ENCODE assay signal across 8 cellular contexts in the genomic region with DNA sequence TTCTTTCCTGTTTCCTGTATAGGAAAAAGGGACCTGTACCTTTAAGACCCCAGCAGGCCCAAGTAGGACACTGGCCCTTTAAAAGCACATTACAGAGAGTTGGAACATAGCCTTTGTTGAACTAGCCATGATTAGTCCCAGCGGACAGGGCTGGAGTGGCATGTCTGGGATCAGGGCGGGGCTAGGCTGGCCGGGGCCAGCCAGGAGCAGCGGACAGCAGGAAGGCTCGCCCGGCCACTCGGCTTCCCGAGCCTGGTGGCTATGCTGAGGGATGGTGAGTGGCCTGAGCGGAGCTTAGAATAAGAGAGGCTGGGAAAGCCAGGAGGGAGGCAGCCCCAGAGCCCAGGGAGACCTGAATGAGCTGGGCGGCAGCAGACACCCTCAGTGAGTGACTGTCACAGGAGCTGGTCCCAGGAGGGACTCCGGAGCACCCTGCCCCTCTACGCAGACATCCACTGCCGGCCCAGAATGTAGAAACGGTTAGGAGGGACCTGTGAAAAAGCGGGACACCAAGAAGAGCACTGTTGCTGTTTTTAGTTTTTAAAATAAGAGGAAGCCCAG.
DNase-seq lines count a peak whose midpoint lies in the region; ATAC-seq, FAIRE-seq and TF ChIP-seq lines count a peak whose summit lies in the region.

No MANE protein-coding gene starts in this region.

- peak in 1 of 2 donors; percentile 29 for TF ChIP-seq CTCF in endothelial cell of umbilical vein (IDR thresholded peaks at IDR 0.05; ENCODE audit: extremely low read depth in 1 of 2, insufficient read depth in 1 of 2, low read depth in 1 of 2, low read length in 2 of 2)

- POLR2A ChIA-PET in endothelial cell of umbilical vein (lab: Charles Lee) = interaction anchor here (0.7 kb wide), 1 partner anchor 34 kb away, joined by 3 read pairs; no protein-coding TSS in a partner anchor

- CTCF ChIA-PET in endothelial cell of umbilical vein (lab: Charles Lee) = interaction anchor here (0.6 to 2.6 kb wide), 18 partner anchors 9 to 352 kb away, joined by 3 to 8 read pairs (median 4); no protein-coding TSS in a partner anchor

- peak; percentile 97 for FAIRE-seq in endothelial cell of umbilical vein (lab: Jason Lieb, UNC)
- FAIRE-seq in urothelium cell line (lab: Jason Lieb, UNC) = no peak

- no peak overlapping the region for H3K4me3 ChIP-seq in NT2/D1 (ENCODE audit: insufficient read length, low read depth)
- H3K4me3 ChIP-seq in endothelial cell of umbilical vein (replicated peaks in 1 of 3; ENCODE audit: insufficient read depth in 1 of 3, low read depth in 1 of 3, low read length in 3 of 3) = peak overlapping the region; percentile 13 to 60 (median 38)

- H3K9ac ChIP-seq in NT2/D1 (ENCODE audit: insufficient read length, low read depth) (peak overlapping the region; percentile 58), endothelial cell of umbilical vein (replicated peaks; ENCODE audit: extremely low read depth, insufficient read depth, low read length) (peak overlapping the region; percentile 72)

- H3K4me1 ChIP-seq in NT2/D1 (ENCODE audit: insufficient read depth, insufficient read length) = peaks cover 48% of the 10 kb centered on the region
- H3K4me1 ChIP-seq in endothelial cell of umbilical vein (ENCODE audit: control insufficient read depth, extremely low read depth, insufficient read depth, low read length) = peaks cover 28% of the 10 kb centered on the region

- BruUV-seq in endothelial cell of umbilical vein (replicated peaks; lab: Mats Ljungman, UMichigan) = no TSS peak

- H3K79me2 ChIP-seq in endothelial cell of umbilical vein (ENCODE audit: control insufficient read depth, insufficient read depth, low read length) = peaks cover 11% of the 10 kb centered on the region

- H3K27me3 ChIP-seq in NT2/D1 (ENCODE audit: insufficient read depth, insufficient read length) (no peaks in the 10 kb centered on the region), endothelial cell of umbilical vein (ENCODE audit: control insufficient read depth in 2 of 2, insufficient read depth in 2 of 2, low read length in 2 of 2) (no peaks in the 10 kb centered on the region)

- no peaks in the 10 kb centered on the region for H3K9me1 ChIP-seq in endothelial cell of umbilical vein (replicated peaks; ENCODE audit: control insufficient read depth, extremely low read depth, insufficient read depth, low read length)

- ATAC-seq in stimulated activated naive CD8-positive, alpha-beta T cell treated with anti-CD3 and anti-CD28 coated beads, Interleukin-15, Interleukin-2, amounts not matched to agents 100 U/mL and 50 U/mL, for 24 hours = no peak

- peak; percentile 47 for TF ChIP-seq POLR2A in endothelial cell of umbilical vein (IDR thresholded peaks at IDR 0.05; ENCODE audit: low read depth, low read length)

- no peaks in the 10 kb centered on the region for H4K20me1 ChIP-seq in endothelial cell of umbilical vein (replicated peaks; ENCODE audit: control insufficient read depth, extremely low read depth, insufficient read depth, low read length)

- H3K4me2 ChIP-seq in endothelial cell of umbilical vein (ENCODE audit: insufficient read depth, low read length) = peak overlapping the region; percentile 85

- H2AFZ ChIP-seq in endothelial cell of umbilical vein (ENCODE audit: low read depth, low read length) = peak overlapping the region; percentile 84

- DNase-seq in DMS79 (lab: John Stamatoyannopoulos, UW) = peak; percentile 40
- DNase-seq in NT2/D1 (ENCODE audit: low read depth, low spot score) = no peak
- peak; percentile 90 for DNase-seq in endothelial cell of umbilical vein (ENCODE audit: low read depth, low spot score)
- peak; percentile 94 for DNase-seq in mesenteric fat pad (ENCODE audit: low spot score)
- DNase-seq in urothelium cell line (ENCODE audit: low spot score) = peak; percentile 80
- no peak for DNase-seq in GDM1 (lab: John Stamatoyannopoulos, UW)
- no peak for DNase-seq in stimulated activated naive CD8-positive, alpha-beta T cell treated with anti-CD3 and anti-CD28 coated beads, Interleukin-15, Interleukin-2, amounts not matched to agents 100 U/mL and 50 U/mL, for 24 hours
- no peak for DNase-seq in NCI-H2081 treated with DMSO at 0.1 percent for 48 hours (lab: John Stamatoyannopoulos, UW)

- H3K36me3 ChIP-seq in NT2/D1 (ENCODE audit: insufficient read depth, insufficient read length, low read length) = peaks cover 31% of the 10 kb centered on the region
- no peaks in the 10 kb centered on the region for H3K36me3 ChIP-seq in endothelial cell of umbilical vein (ENCODE audit: control insufficient read depth in 2 of 2, extremely low read depth in 1 of 2, insufficient read depth in 2 of 2, low read length in 2 of 2)

- H3K9me3 ChIP-seq in NT2/D1 (ENCODE audit: insufficient read depth, low read length) (no peaks in the 10 kb centered on the region), endothelial cell of umbilical vein (replicated peaks; ENCODE audit: control insufficient read depth, insufficient read depth, low read length) (no peaks in the 10 kb centered on the region)

- dilution Hi-C loops in endothelial cell of umbilical vein (cut with MboI; ENCODE audit: extremely low pct_ligation_motif_present, low sequenced_read_pairs) = no loop called here

- peak overlapping the region; percentile 70 for H3K27ac ChIP-seq in endothelial cell of umbilical vein (ENCODE audit: insufficient read depth, low read depth, low read length)

- intact Hi-C loops in endothelial cell of umbilical vein (cut with micrococcal nuclease) = loop anchor here (1.0 to 2.0 kb wide), 6 partner anchors 18 to 249 kb away; no protein-coding TSS in a partner anchor

TF ChIP-seq in endothelial cell of umbilical vein, 7 proteins besides CTCF, POLR2A, EP300 and RAD21:
- TF ChIP-seq POLR2AphosphoS5 (IDR thresholded peaks at IDR 0.05; ENCODE audit: insufficient read depth, low read depth, low read length) (peak; percentile 60), MYC (IDR thresholded peaks at IDR 0.05; ENCODE audit: low read depth, low read length) (no peak)

Comparison
In these comparisons a context has a peak if more than half of its experiments do, and no peak if none do; other contexts are left out.
1. DNase-seq: peak in DMS79 (single experiment), endothelial cell of umbilical vein (single experiment), mesenteric fat pad (single experiment) and urothelium cell line (single experiment); none in NT2/D1 (single experiment), GDM1 (single experiment), stimulated activated naive CD8-positive, alpha-beta T cell treated with anti-CD3 and anti-CD28 coated beads, Interleukin-15, Interleukin-2, amounts not matched to agents 100 U/mL and 50 U/mL, for 24 hours (single experiment) and NCI-H2081 treated with DMSO at 0.1 percent for 48 hours (single experiment).